1 cellular context compared by ENCODE assay signal in genomic region chr2:63768051-63768450, GRCh38.
TF ChIP-seq lines count a peak whose summit lies in the region.

No MANE protein-coding gene starts in this region.

TF ChIP-seq in HepG2, 621 proteins besides CTCF, POLR2A, EP300 and RAD21:
- no peak for TF ChIP-seq ZBTB2 (CRISPR knock-in tag; IDR thresholded peaks at IDR 0.05; ENCODE audit: low read depth)
- peak; percentile 49; the same call in 1 of the 2 replicates for TF ChIP-seq SOX5 (CRISPR knock-in tag; IDR thresholded peaks at IDR 0.05; ENCODE audit: borderline replicate concordance)
- no peak for TF ChIP-seq SOX13 (IDR thresholded peaks at IDR 0.05)
- TF ChIP-seq SOX13 (CRISPR knock-in tag; conservative IDR thresholded peaks at IDR 0.05 in 1 of 2, IDR thresholded peaks at IDR 0.05 in 1 of 2), result peak in 1 of 2 experiments; percentile 25; a peak in 1 of 4 replicates
- peak; percentile 67 for TF ChIP-seq NCOR1 (IDR thresholded peaks at IDR 0.05; ENCODE audit: borderline replicate concordance, low read length)
- no peak for TF ChIP-seq NAIF1 (CRISPR knock-in tag; IDR thresholded peaks at IDR 0.05; ENCODE audit: borderline replicate concordance)
